Comparison of ENCODE assay signal across 9 cellular contexts in the genomic region with DNA sequence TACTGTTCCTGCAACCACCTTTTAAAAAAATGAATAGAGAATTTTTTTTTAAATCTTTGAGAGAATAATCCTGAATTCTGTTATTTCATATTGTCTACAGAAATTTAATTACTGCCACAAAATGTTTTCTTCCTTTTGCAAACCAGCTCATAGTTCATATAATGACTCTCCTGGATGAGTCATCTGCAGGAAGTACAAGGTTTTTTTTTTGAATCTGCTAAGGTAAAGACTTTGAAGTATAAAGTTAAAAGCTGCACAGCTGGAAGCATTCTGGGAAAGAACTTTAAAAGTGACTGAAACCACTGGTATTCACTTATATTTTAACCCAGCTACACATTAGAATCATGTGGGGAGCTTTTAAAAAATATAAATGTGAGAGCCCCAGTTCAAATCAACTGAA. TPM values are rescaled to one million over a fixed set of nuclear protein-coding genes. Genes with fewer than 3 reads are reported as not detected.
DNase-seq lines count a peak whose midpoint lies in the region; ATAC-seq and FAIRE-seq lines count a peak whose summit lies in the region.
"Had no signal": no experiment of that assay in that cellular context is flagged by ENCODE, and none has a peak within 500 bp of the region (broad histone marks: within the 10 kb centered on the region; RNA-seq: fewer than 3 reads in every experiment).

No MANE protein-coding gene starts in this region.

- FAIRE-seq in RCC 7860 (lab: Jason Lieb, UNC): peak; percentile 87

- peak; percentile 88 for ATAC-seq in HG02610 (IDR thresholded peaks at IDR 0.05; ENCODE audit: unreplicated experiment)
- no peak for ATAC-seq in HG03521 (IDR thresholded peaks at IDR 0.05; ENCODE audit: unreplicated experiment)

- DNase-seq in DMS153 (lab: John Stamatoyannopoulos, UW) (peak; percentile 38), DMS153 treated with DMSO at 0.1 percent for 48 hours (lab: John Stamatoyannopoulos, UW; ENCODE audit: unreplicated experiment) (no peak), RCC 7860 (ENCODE audit: low spot score) (peak; percentile 38), lung microvascular endothelial cell (ENCODE audit: low read depth in 2 of 2) (peak; percentile 37 to 48), NCI-H2081 (lab: John Stamatoyannopoulos, UW) (no peak), SIG-M5 treated with dmso at 0.1 percent for 504 hours (lab: John Stamatoyannopoulos, UW; ENCODE audit: unreplicated experiment) (no peak)
- DNase-seq: amygdala had no signal

RNA-seq across cellular contexts. Expression of a gene that starts 25.4 kb away (rescaled TPM):
- total RNA-seq in lung microvascular endothelial cell: 17.9 and 25.2 TPM in 2 replicates

Comparison
In these comparisons a context has a peak if more than half of its experiments do, and no peak if none do; other contexts are left out.
1. DNase-seq: peak in DMS153 (single experiment), RCC 7860 (single experiment) and lung microvascular endothelial cell (2 of 2); none in DMS153 treated with DMSO at 0.1 percent for 48 hours (single experiment), NCI-H2081 (0 of 2) and SIG-M5 treated with dmso at 0.1 percent for 504 hours (single experiment).